In the genomic region with DNA sequence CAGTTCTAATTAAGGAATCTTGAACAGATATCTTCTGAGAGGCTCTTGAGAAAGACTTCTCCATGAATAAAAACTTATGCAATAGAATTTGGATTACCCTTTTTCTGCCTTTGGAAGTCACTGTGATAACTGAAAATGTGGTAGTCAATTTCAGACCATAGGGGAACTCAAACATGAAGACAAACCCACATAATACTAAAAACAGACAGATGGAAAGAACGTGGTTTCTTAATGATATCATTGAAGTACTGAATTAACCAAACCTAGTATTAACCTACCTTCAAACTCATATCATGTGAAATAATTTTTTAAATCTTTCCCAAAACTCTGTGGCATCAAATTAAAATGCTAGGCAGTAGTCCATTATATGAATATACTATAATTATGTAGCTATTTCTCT, we compare ENCODE assay signal across 16 cellular contexts.
DNase-seq lines count a peak whose midpoint lies in the region; ATAC-seq and TF ChIP-seq lines count a peak whose summit lies in the region.
"Had no signal": no experiment of that assay in that cellular context is flagged by ENCODE, and none has a peak within 500 bp of the region (broad histone marks: within the 10 kb centered on the region; RNA-seq: fewer than 3 reads in every experiment).

No MANE protein-coding gene starts in this region.

- H3K27ac Mint-ChIP-seq in activated B cell treated with CpG ODN at 0.5 μM for 24 hours (peak overlapping the region; percentile 71), T-helper 17 cell (no peak overlapping the region)
- H3K27ac Mint-ChIP-seq: T-helper 2 cell treated with Interferon-gamma antibody and Interleukin-4, amounts not matched to agents 5 μg/mL and 100 μg/mL, for 36 hours had no signal

- H3K4me1 Mint-ChIP-seq in activated B cell treated with CpG ODN at 0.5 μM for 24 hours (peaks cover 70% of the 10 kb centered on the region), T-helper 17 cell (peaks cover 11% of the 10 kb centered on the region)

- CTCF ChIA-PET in activated B cell treated with CpG ODN at 0.5 μM for 24 hours (lab: Charles Lee) = no interaction called here

- no peaks in the 10 kb centered on the region for H3K9me3 ChIP-seq in aorta (ENCODE audit: control insufficient read depth, low read length)
- no peaks in the 10 kb centered on the region for H3K9me3 ChIP-seq in T-helper 17 cell (ENCODE audit: control insufficient read depth, low read length, poor library complexity, severe bottlenecking)

- no peak overlapping the region for H3K4me3 Mint-ChIP-seq in activated B cell treated with CpG ODN at 0.5 μM for 24 hours
- H3K4me3 Mint-ChIP-seq in T-helper 17 cell = no peak overlapping the region
- H3K4me3 Mint-ChIP-seq: central memory CD8-positive, alpha-beta T cell; T-helper 2 cell treated with Interferon-gamma antibody and Interleukin-4, amounts not matched to agents 5 μg/mL and 100 μg/mL, for 36 hours had no signal

- H3K27me3 Mint-ChIP-seq in activated B cell treated with CpG ODN at 0.5 μM for 24 hours = no peaks in the 10 kb centered on the region
- no peaks in the 10 kb centered on the region for H3K27me3 Mint-ChIP-seq in T-helper 17 cell
- H3K27me3 Mint-ChIP-seq: central memory CD8-positive, alpha-beta T cell had no signal

- no peak for DNase-seq in activated B cell treated with CpG ODN at 0.5 μM for 24 hours
- no peak for DNase-seq in aorta
- DNase-seq in T-helper 17 cell = no peak
- no peak for DNase-seq in activated effector memory CD4-positive, alpha-beta T cell treated with Interleukin-2 at 50 U/mL for 16 hours
- DNase-seq: activated CD4-positive, alpha-beta T cell treated with anti-CD3 and anti-CD28 coated beads, Interleukin-2, amount 50 U/mL, for 4 hours; activated naive CD4-positive, alpha-beta T cell treated with anti-CD3 and anti-CD28 coated beads, Interleukin-2, amount 50 U/mL, for 16 hours; C1 segment of cervical spinal cord; midbrain; NCI-H187 had no signal

- ATAC-seq in GM18498 (IDR thresholded peaks at IDR 0.05; ENCODE audit: unreplicated experiment) = peak; percentile 56
- ATAC-seq in GM18909 (IDR thresholded peaks at IDR 0.05; ENCODE audit: poor library complexity, unreplicated experiment) = peak; percentile 57
- peak; percentile 75 for ATAC-seq in HG02938 (IDR thresholded peaks at IDR 0.05; ENCODE audit: unreplicated experiment)
- no peak for ATAC-seq in activated B cell treated with CpG ODN at 0.5 μM for 24 hours (ENCODE audit: low read depth)
- no peak for ATAC-seq in HG03095 (IDR thresholded peaks at IDR 0.05; ENCODE audit: unreplicated experiment)
- no peak for ATAC-seq in aorta (ENCODE audit: low FRiP score)
- ATAC-seq in T-helper 17 cell = no peak

- POLR2A ChIA-PET in activated B cell treated with CpG ODN at 0.5 μM for 24 hours (lab: Charles Lee) = no interaction called here

- no peaks in the 10 kb centered on the region for H3K27me3 ChIP-seq in aorta (ENCODE audit: control insufficient read depth in 1 of 2, insufficient read depth in 2 of 2, low read length in 1 of 2)

- peaks cover 0 to 2% of the 10 kb centered on the region in 2 donors for H3K36me3 ChIP-seq in aorta (ENCODE audit: control insufficient read depth in 1 of 2, insufficient read depth in 2 of 2, low read length in 1 of 2)

- no peak overlapping the region for H3K4me3 ChIP-seq in aorta (ENCODE audit: low read length in 2 of 2)
- H3K4me3 ChIP-seq: skin epidermis had no signal

- no peak for TF ChIP-seq CTCF in activated B cell treated with CpG ODN at 0.5 μM for 24 hours (IDR thresholded peaks at IDR 0.05)

- 94 to 97% methylated on average over 1 of the region's 1 CpG for WGBS in aorta, 2 donors

- intact Hi-C loops in activated B cell treated with CpG ODN at 0.5 μM for 24 hours (cut with micrococcal nuclease) (loop anchor here (1.0 to 2.0 kb wide), 3 partner anchors 8 to 15 kb away; no protein-coding TSS in a partner anchor), aorta (cut with DNase I) (no loop called here)

- H3K9me3 Mint-ChIP-seq in activated B cell treated with CpG ODN at 0.5 μM for 24 hours = peaks cover 1% of the 10 kb centered on the region
- H3K9me3 Mint-ChIP-seq: central memory CD8-positive, alpha-beta T cell had no signal

- H3K4me1 ChIP-seq in aorta (ENCODE audit: control insufficient read depth in 1 of 2, insufficient read depth in 2 of 2, low read length in 2 of 2) = peaks cover 0 to 1% of the 10 kb centered on the region in 2 donors

- no peak overlapping the region for H3K27ac ChIP-seq in aorta (ENCODE audit: low read depth in 1 of 2, low read length in 2 of 2)
- H3K27ac ChIP-seq: skin epidermis had no signal

- peaks cover 48% of the 10 kb centered on the region for H3K36me3 Mint-ChIP-seq in activated B cell treated with CpG ODN at 0.5 μM for 24 hours (ENCODE audit: low read depth)
- H3K36me3 Mint-ChIP-seq in T-helper 17 cell (ENCODE audit: low read depth) = peaks cover 10% of the 10 kb centered on the region

Comparison
In these comparisons a context has a peak if more than half of its experiments do, and no peak if none do; other contexts are left out.
1. ATAC-seq: peak in GM18498 (single experiment), GM18909 (single experiment) and HG02938 (single experiment); none in activated B cell treated with CpG ODN at 0.5 μM for 24 hours (single experiment), HG03095 (single experiment), aorta (single experiment) and T-helper 17 cell (single experiment).